ENCODE assay signal across 8 cellular contexts in genomic region chr1:209207701-209208286, GRCh38.
DNase-seq lines count a peak whose midpoint lies in the region; ATAC-seq and TF ChIP-seq lines count a peak whose summit lies in the region.

No MANE protein-coding gene starts in this region.

- no peaks in the 10 kb centered on the region for H3K36me3 ChIP-seq in kidney epithelial cell (ENCODE audit: control insufficient read depth, insufficient read depth, low read length)

- H3K4me3 ChIP-seq in cardiac fibroblast (replicated peaks in 1 of 2; ENCODE audit: low read depth in 2 of 2, low read length in 2 of 2) (peak overlapping the region; percentile 6 to 20), kidney epithelial cell (ENCODE audit: low read depth, low read length) (peak overlapping the region; percentile 40)

- DNase-seq in COLO829 (ENCODE audit: low spot score) (peak; percentile 57), NCI-H748 treated with DMSO at 0.1 percent for 48 hours (lab: John Stamatoyannopoulos, UW) (peak; percentile 41), cardiac fibroblast (ENCODE audit: low read depth in 2 of 2) (peak; percentile 64 to 76), kidney epithelial cell (ENCODE audit: low read depth) (peak; percentile 25), NK-92 (lab: John Stamatoyannopoulos, UW; ENCODE audit: unreplicated experiment) (no peak)
- DNase-seq in stimulated activated CD4-positive, alpha-beta T cell treated with anti-CD3 and anti-CD28 coated beads, Interleukin-15, amount 100 ng/mL, for 24 hours = peak; percentile 44

- peak; percentile 81 for TF ChIP-seq CTCF in cardiac fibroblast (IDR thresholded peaks at IDR 0.05; ENCODE audit: low read depth, low read length)
- TF ChIP-seq CTCF in kidney epithelial cell (IDR thresholded peaks at IDR 0.05; ENCODE audit: insufficient read depth, low read length, poor library complexity, severe bottlenecking) = peak; percentile 95

- H3K27me3 ChIP-seq in kidney epithelial cell (ENCODE audit: control insufficient read depth, insufficient read depth, low read length) = peaks cover 2% of the 10 kb centered on the region

- ATAC-seq in GM19328 (IDR thresholded peaks at IDR 0.05; ENCODE audit: unreplicated experiment) (peak; percentile 60), HG03521 (IDR thresholded peaks at IDR 0.05; ENCODE audit: unreplicated experiment) (peak; percentile 67)
